Comparison of ENCODE assay signal across 8 cellular contexts in the genomic region with DNA sequence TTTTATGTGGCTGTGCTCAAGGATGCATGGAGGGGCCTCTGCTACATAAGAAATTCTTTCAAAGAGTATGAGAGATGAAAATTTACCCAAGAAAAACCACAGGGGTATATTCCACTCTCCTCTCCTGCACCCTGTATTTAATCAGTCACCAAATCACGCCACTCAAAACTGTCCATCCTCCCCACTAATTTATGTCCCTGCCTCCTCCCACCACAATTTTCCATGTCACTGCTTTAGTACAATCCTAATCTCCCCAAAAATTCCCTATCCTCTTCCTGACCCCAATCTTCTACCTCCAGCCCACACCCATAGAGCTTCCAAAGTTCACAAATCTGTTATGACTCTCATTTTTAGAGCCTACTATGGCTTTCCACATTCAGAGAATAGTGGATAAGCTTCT.
"Had no signal": no experiment of that assay in that cellular context is flagged by ENCODE, and none has a peak within 500 bp of the region (broad histone marks: within the 10 kb centered on the region; RNA-seq: fewer than 3 reads in every experiment).

No MANE protein-coding gene starts in this region.

- H3K27ac ChIP-seq: GM23248 had no signal

- H3K36me3 ChIP-seq: HAP-1 had no signal

- H2AFZ ChIP-seq: GM23248, GM23338 had no signal

- H3K27ac Mint-ChIP-seq: GM23338, H9, HFFc6 had no signal

- H3K9me3 Mint-ChIP-seq: GM23338 had no signal

- H3K9me3 ChIP-seq: HAP-1 had no signal

- DNase-seq: GM23248, GOT3, H7, H9, HCEC 1CT, HFFc6 had no signal

- H3K4me3 Mint-ChIP-seq: GM23338, H9, HFFc6 had no signal

- H3K4me3 ChIP-seq: GM23248, GM23338, HAP-1 had no signal

- H3K4me1 Mint-ChIP-seq: GM23338 had no signal

- H3K9ac ChIP-seq: GM23248 had no signal

- H3K4me2 ChIP-seq: GM23338 had no signal
